ENCODE assay signal across 2 cellular contexts in the genomic region with DNA sequence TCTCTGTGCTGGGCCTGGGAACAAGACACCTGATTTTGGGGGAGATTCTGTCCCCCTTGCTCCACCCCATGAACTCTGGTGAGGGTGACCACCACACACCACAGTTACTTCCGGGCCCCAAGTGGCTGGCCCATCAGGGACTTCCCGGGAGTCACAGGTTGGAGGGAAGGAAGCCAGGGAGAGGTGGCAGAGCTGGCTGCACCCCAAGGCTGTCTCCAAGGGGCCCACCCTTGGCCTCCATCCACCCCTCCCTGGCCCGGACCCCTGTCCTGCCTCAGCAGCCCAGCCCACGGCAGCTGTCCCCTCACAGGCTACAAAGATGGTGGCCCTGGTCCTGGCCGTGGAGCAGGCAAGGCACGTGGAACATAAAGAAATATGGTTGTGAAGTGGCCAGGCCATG. TPM values are rescaled to one million over a fixed set of nuclear protein-coding genes. Genes with fewer than 3 reads are reported as not detected.
"Had no signal": no experiment of that assay in that cellular context is flagged by ENCODE, and none has a peak within 500 bp of the region (broad histone marks: within the 10 kb centered on the region; RNA-seq: fewer than 3 reads in every experiment).

No MANE protein-coding gene starts in this region.

RNA-seq across cellular contexts. Expression of a gene that starts 23.2 kb away (rescaled TPM):
- total RNA-seq: natural killer cell treated with Interleukin-12 subunit alpha and Interleukin-12 subunit beta and Interleukin-15 and Interleukin-18, amount 100 ng/mL, for 72 hours; pulmonary artery endothelial cell had no signal
